In the genomic region with DNA sequence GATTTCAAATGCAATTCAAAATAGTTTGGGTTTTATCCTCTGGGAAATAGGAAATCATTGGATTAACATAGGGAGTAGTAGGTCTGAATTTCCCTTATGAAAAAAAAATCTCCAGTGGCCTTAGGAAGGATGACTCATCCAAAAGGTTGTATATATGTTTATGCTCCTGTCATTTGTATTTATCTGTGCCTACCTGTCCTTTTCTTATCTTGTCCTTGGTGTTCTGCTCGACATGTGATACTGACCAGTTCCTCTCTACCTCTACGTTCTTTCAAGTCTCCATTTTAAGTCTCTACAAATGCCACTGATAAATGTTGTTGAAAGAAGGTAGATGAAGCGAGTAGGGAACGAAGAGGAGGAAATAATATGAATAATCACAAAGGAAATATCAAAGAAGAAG, we compare ENCODE assay signal across 15 cellular contexts. TPM values are rescaled to one million over a fixed set of nuclear protein-coding genes. Genes with fewer than 3 reads are reported as not detected.
A peak's percentile ranks its signal among the peaks of the same experiment; 100 is the strongest.
DNase-seq lines count a peak whose midpoint lies in the region; ATAC-seq, FAIRE-seq and TF ChIP-seq lines count a peak whose summit lies in the region.
"Had no signal": no experiment of that assay in that cellular context is flagged by ENCODE, and none has a peak within 500 bp of the region (broad histone marks: within the 10 kb centered on the region; RNA-seq: fewer than 3 reads in every experiment).

No MANE protein-coding gene starts in this region.

- intact Hi-C loops in psoas muscle (cut with DNase I), result no loop called here

- H3K4me3 Mint-ChIP-seq in type B pancreatic cell, result no peak overlapping the region
- H3K4me3 Mint-ChIP-seq: CD14-positive monocyte; CD8-positive, alpha-beta T cell had no signal

- H3K4me1 Mint-ChIP-seq in type B pancreatic cell (ENCODE audit: unreplicated experiment), result peaks cover 13% of the 10 kb centered on the region
- H3K4me1 Mint-ChIP-seq: CD14-positive monocyte had no signal

- FAIRE-seq in bronchial epithelial cell (lab: Jason Lieb, UNC), result no peak
- FAIRE-seq: GM12878, GM18507, H54 had no signal

- no peak for ATAC-seq in psoas muscle
- ATAC-seq in GM19463 (IDR thresholded peaks at IDR 0.05; ENCODE audit: unreplicated experiment), result no peak
- ATAC-seq in HG02970 (IDR thresholded peaks at IDR 0.05; ENCODE audit: low FRiP score, unreplicated experiment), result no peak
- ATAC-seq: CD8-positive, alpha-beta T cell; GM12878; HCT116 had no signal

- H3K27ac Mint-ChIP-seq in type B pancreatic cell, result no peak overlapping the region
- H3K27ac Mint-ChIP-seq: CD14-positive monocyte; CD8-positive, alpha-beta T cell had no signal

- peaks cover 30% of the 10 kb centered on the region for H3K4me1 ChIP-seq in psoas muscle

- H3K27me3 ChIP-seq in bronchial epithelial cell (ENCODE audit: control insufficient read depth, insufficient read depth, low read length) (no peaks in the 10 kb centered on the region), psoas muscle (ENCODE audit: insufficient read depth in 3 of 3, low read length in 2 of 3) (no peaks in the 10 kb centered on the region)

- no peaks in the 10 kb centered on the region for H3K36me3 Mint-ChIP-seq in type B pancreatic cell
- H3K36me3 Mint-ChIP-seq: CD14-positive monocyte; CD8-positive, alpha-beta T cell had no signal

- no peaks in the 10 kb centered on the region for H3K27me3 Mint-ChIP-seq in type B pancreatic cell

- TF ChIP-seq CTCF in bronchial epithelial cell (IDR thresholded peaks at IDR 0.05; ENCODE audit: insufficient read depth, low read length, severe bottlenecking), result no peak
- no peak for TF ChIP-seq CTCF in psoas muscle (IDR thresholded peaks at IDR 0.05)
- no peak for TF ChIP-seq CTCF in type B pancreatic cell (conservative IDR thresholded peaks at IDR 0.05)

- H3K9me3 Mint-ChIP-seq in type B pancreatic cell, result no peaks in the 10 kb centered on the region
- H3K9me3 Mint-ChIP-seq: CD14-positive monocyte had no signal

- WGBS in psoas muscle, 3 donors, result 89 to 94% (median 90%) methylated on average over 4 of the region's 4 CpGs

- DNase-seq in DMS53 treated with DMSO at 0.1 percent for 48 hours (lab: John Stamatoyannopoulos, UW; ENCODE audit: unreplicated experiment) (peak; percentile 21), bronchial epithelial cell (ENCODE audit: low read depth) (peak; percentile 3), psoas muscle (no peak), type B pancreatic cell (ENCODE audit: extremely low spot score, unreplicated experiment) (no peak)
- DNase-seq: CD8-positive, alpha-beta T cell; DMS79; GM23248; IMR-90 had no signal

- no peaks in the 10 kb centered on the region for H3K9me3 ChIP-seq in psoas muscle

- H3K4me3 ChIP-seq in bronchial epithelial cell (ENCODE audit: low read depth, low read length) (no peak overlapping the region), psoas muscle (no peak overlapping the region)
- H3K4me3 ChIP-seq: GM12878, GM23248 had no signal

- H3K36me3 ChIP-seq in bronchial epithelial cell (ENCODE audit: control insufficient read depth, insufficient read depth, low read length), result no peaks in the 10 kb centered on the region
- no peaks in the 10 kb centered on the region for H3K36me3 ChIP-seq in psoas muscle (ENCODE audit: insufficient read depth in 1 of 2, low read depth in 1 of 2)

- H3K27ac ChIP-seq in psoas muscle, result peak overlapping the region; percentile 73
- H3K27ac ChIP-seq: GM23248 had no signal

RNA-seq across cellular contexts. Expression of a gene that starts 3.0 kb away (rescaled TPM):
- 0.53 and 2.7 TPM in 2 replicates for total RNA-seq in bronchial epithelial cell
- 10 to 100 TPM; 14.6 to 47.6 (median 33.1) TPM for total RNA-seq in psoas muscle
- polyA plus RNA-seq in psoas muscle, result 1 to 10 TPM in 2 of 3 donors, under 1 TPM in 1; 0.61 to 5.7 (median 4.9) TPM
- 8.7 and 24.9 TPM in 2 replicates for total RNA-seq in type B pancreatic cell (ENCODE audit: low replicate concordance)
- total RNA-seq: CD8-positive, alpha-beta T cell had no signal
- polyA plus RNA-seq: CD14-positive monocyte had no signal

Comparison
In these comparisons a context has a peak if more than half of its experiments do, and no peak if none do; other contexts are left out.
1. DNase-seq: peak in DMS53 treated with DMSO at 0.1 percent for 48 hours (single experiment) and bronchial epithelial cell (single experiment); none in psoas muscle (0 of 2) and type B pancreatic cell (single experiment).